In the genomic region with DNA sequence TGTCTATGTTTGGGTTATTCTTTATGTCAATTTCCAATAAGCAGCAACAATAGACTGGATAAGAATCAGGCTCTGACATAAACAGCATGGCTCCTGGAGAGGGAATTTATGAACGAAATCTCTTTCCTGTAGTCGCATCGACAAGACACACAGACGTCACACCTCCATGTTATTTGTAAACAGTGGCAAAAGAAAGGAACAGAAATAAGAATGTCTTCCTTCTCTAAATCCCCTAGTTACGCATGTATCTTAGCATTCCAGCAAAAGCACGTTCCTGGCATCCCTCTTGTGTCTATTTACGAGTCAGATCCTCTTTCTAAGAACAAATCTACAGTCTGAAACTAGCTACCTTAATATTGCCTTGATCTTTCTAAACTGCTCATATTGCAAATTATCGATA, we compare ENCODE assay signal across 16 cellular contexts.
DNase-seq lines count a peak whose midpoint lies in the region; ATAC-seq, FAIRE-seq and TF ChIP-seq lines count a peak whose summit lies in the region.
"Had no signal": no experiment of that assay in that cellular context is flagged by ENCODE, and none has a peak within 500 bp of the region (broad histone marks: within the 10 kb centered on the region; RNA-seq: fewer than 3 reads in every experiment).

No MANE protein-coding gene starts in this region.

- H3K14ac ChIP-seq in H1 (ENCODE audit: insufficient read length) (no peak overlapping the region), neuronal stem cell (ENCODE audit: low read length) (no peak overlapping the region)

- no peak overlapping the region for H2BK12ac ChIP-seq in H1 (ENCODE audit: low read depth, low read length)
- H2BK12ac ChIP-seq in neuronal stem cell (ENCODE audit: low read length): no peak overlapping the region

- H4K8ac ChIP-seq in H1 (ENCODE audit: extremely low read depth, insufficient read depth, low read length): no peak overlapping the region
- no peak overlapping the region for H4K8ac ChIP-seq in mesendoderm (ENCODE audit: low read depth, low read length)
- no peak overlapping the region for H4K8ac ChIP-seq in neuronal stem cell (ENCODE audit: low read depth, low read length)

- H3K23ac ChIP-seq in H1 (ENCODE audit: insufficient read length) (no peak overlapping the region), mesendoderm (ENCODE audit: low read length) (no peak overlapping the region), neuronal stem cell (ENCODE audit: low read depth, low read length, poor library complexity) (no peak overlapping the region)

- H3K27ac ChIP-seq in A549 (no peak overlapping the region), H1 (ENCODE audit: low read depth, low read length) (no peak overlapping the region), mesendoderm (ENCODE audit: low read depth, low read length) (no peak overlapping the region), neuronal stem cell (replicated peaks; ENCODE audit: low read length) (no peak overlapping the region), lower lobe of right lung (no peak overlapping the region)
- H3K27ac ChIP-seq: BLaER1 treated with 17β-estradiol and CSF1 and Interleukin-3, amounts not matched to agents 10 nM and 100 nM; HL-60 had no signal

- H3K79me1 ChIP-seq in H1 (ENCODE audit: low read depth, low read length) (no peaks in the 10 kb centered on the region), mesendoderm (ENCODE audit: low read length) (no peaks in the 10 kb centered on the region), neuronal stem cell (ENCODE audit: low read depth, low read length) (no peaks in the 10 kb centered on the region)

- H2BK5ac ChIP-seq in H1 (ENCODE audit: low read depth, low read length) (no peak overlapping the region), mesendoderm (ENCODE audit: low read length) (no peak overlapping the region), neuronal stem cell (ENCODE audit: low read length) (no peak overlapping the region)

- H3K18ac ChIP-seq in H1 (ENCODE audit: extremely low read depth, low read length): no peak overlapping the region
- H3K18ac ChIP-seq in mesendoderm (ENCODE audit: low read length): no peak overlapping the region
- H3K18ac ChIP-seq in neuronal stem cell (ENCODE audit: low read length): no peak overlapping the region

- 88% methylated on average over 8 of the region's 8 CpGs for WGBS in A549 (ENCODE audit: missing lambda C conversion rate)
- 95% methylated on average over 8 of the region's 8 CpGs; no CpG with 5 or more reads in 1 of the 2 experiments for WGBS in H1 (ENCODE audit: extremely low coverage in 1 of 2, insufficient coverage in 1 of 2, insufficient read length in 1 of 2, insufficient replicate concordance in 2 of 2, low coverage in 1 of 2, low lambda C conversion rate in 2 of 2, missing lambda C conversion rate in 1 of 2), 2 experiments
- WGBS in mesendoderm (ENCODE audit: extremely low coverage, insufficient coverage, low lambda C conversion rate): no CpG with 5 or more reads among the region's 8 CpGs
- WGBS in neuronal stem cell (ENCODE audit: extremely low coverage in 2 of 2, insufficient read length in 2 of 2, insufficient replicate concordance in 1 of 2), 2 donors: no CpG with 5 or more reads among the region's 8 CpGs

- no peaks in the 10 kb centered on the region for H3K27me3 ChIP-seq in H1 (replicated peaks in 1 of 4; ENCODE audit: control insufficient read depth in 3 of 4, extremely low read depth in 1 of 4, insufficient read depth in 3 of 4, low read length in 3 of 4)
- H3K27me3 ChIP-seq in mesendoderm (ENCODE audit: insufficient read depth, low read length, poor library complexity): no peaks in the 10 kb centered on the region
- no peaks in the 10 kb centered on the region for H3K27me3 ChIP-seq in neuronal stem cell (ENCODE audit: control insufficient read depth in 3 of 3, insufficient read depth in 3 of 3, low read depth in 1 of 3, low read length in 3 of 3)
- H3K27me3 ChIP-seq in lower lobe of right lung (ENCODE audit: low read depth): no peaks in the 10 kb centered on the region
- H3K27me3 ChIP-seq: BLaER1 treated with 17β-estradiol and CSF1 and Interleukin-3, amounts not matched to agents 10 nM and 100 nM had no signal

- TF ChIP-seq CTCF in A549 (IDR thresholded peaks at IDR 0.05) (no peak), H1 (IDR thresholded peaks at IDR 0.05; ENCODE audit: control extremely low read depth in 1 of 3, insufficient read depth in 1 of 3, low read depth in 1 of 3, low read length in 3 of 3) (no peak), lower lobe of right lung (IDR thresholded peaks at IDR 0.05) (no peak)

- H4K5ac ChIP-seq in H1 (ENCODE audit: insufficient read length, low read depth, low read length) (no peak overlapping the region), mesendoderm (ENCODE audit: low read length) (no peak overlapping the region)

- H2AK5ac ChIP-seq in H1 (ENCODE audit: low read depth, low read length) (no peak overlapping the region), mesendoderm (ENCODE audit: low read length) (no peak overlapping the region), neuronal stem cell (ENCODE audit: low read depth, low read length) (no peak overlapping the region)

- H3K9me3 ChIP-seq in A549 (no peaks in the 10 kb centered on the region), H1 (ENCODE audit: insufficient read depth in 2 of 2, low read depth in 1 of 2, low read length in 1 of 2) (no peaks in the 10 kb centered on the region), neuronal stem cell (replicated peaks in 1 of 2; ENCODE audit: control insufficient read depth in 2 of 2, insufficient read depth in 1 of 2, low read depth in 1 of 2, low read length in 2 of 2) (peaks cover 0 to 4% of the 10 kb centered on the region in 2 donors), lower lobe of right lung (no peaks in the 10 kb centered on the region)
- H3K9me3 ChIP-seq: BLaER1 treated with 17β-estradiol and CSF1 and Interleukin-3, amounts not matched to agents 10 nM and 100 nM; HAP-1 had no signal

- no peak for ATAC-seq in A549
- ATAC-seq in HG02840 (IDR thresholded peaks at IDR 0.05; ENCODE audit: low FRiP score, unreplicated experiment): no peak
- no peak for ATAC-seq in lower lobe of right lung
- ATAC-seq: CD8-positive, alpha-beta T cell had no signal

- no peak overlapping the region for H2BK120ac ChIP-seq in H1 (replicated peaks; ENCODE audit: low read depth, low read length)
- H2BK120ac ChIP-seq in mesendoderm (ENCODE audit: low read depth, low read length): no peak overlapping the region
- H2BK120ac ChIP-seq in neuronal stem cell (ENCODE audit: low read depth, low read length): no peak overlapping the region

- H3K4me1 ChIP-seq in A549 (peaks cover 18% of the 10 kb centered on the region), H1 (replicated peaks in 1 of 4; ENCODE audit: control insufficient read depth in 3 of 4, insufficient read depth in 4 of 4, low read length in 3 of 4) (no peaks in the 10 kb centered on the region), mesendoderm (ENCODE audit: control insufficient read depth, low read depth, low read length) (peaks cover 17% of the 10 kb centered on the region), neuronal stem cell (ENCODE audit: control insufficient read depth in 2 of 2, insufficient read depth in 1 of 2, low read depth in 1 of 2, low read length in 2 of 2) (peaks cover 17% of the 10 kb centered on the region in 2 donors), lower lobe of right lung (peaks cover 22% of the 10 kb centered on the region)

- H3K56ac ChIP-seq in H1 (replicated peaks; ENCODE audit: insufficient read length, low read depth, low read length) (no peak overlapping the region), mesendoderm (ENCODE audit: low read length) (no peak overlapping the region)

- H2BK15ac ChIP-seq in H1 (ENCODE audit: low read length) (no peak overlapping the region), mesendoderm (replicated peaks; ENCODE audit: low read depth) (peak overlapping the region; percentile 47), neuronal stem cell (ENCODE audit: low read length) (no peak overlapping the region)

- no peaks in the 10 kb centered on the region for H4K20me1 ChIP-seq in H1 (replicated peaks in 1 of 2; ENCODE audit: control insufficient read depth in 1 of 2, insufficient read depth in 2 of 2, low read length in 2 of 2)
- H4K20me1 ChIP-seq: BLaER1 treated with 17β-estradiol and CSF1 and Interleukin-3, amounts not matched to agents 10 nM and 100 nM had no signal

- intact Hi-C loops in lower lobe of right lung (cut with DNase I): no loop called here

- H3K36me3 ChIP-seq in H1 (ENCODE audit: control insufficient read depth in 2 of 4, insufficient read depth in 4 of 4, low read length in 3 of 4): no peaks in the 10 kb centered on the region
- H3K36me3 ChIP-seq in mesendoderm (ENCODE audit: control insufficient read depth, insufficient read depth, low read length): no peaks in the 10 kb centered on the region
- no peaks in the 10 kb centered on the region for H3K36me3 ChIP-seq in neuronal stem cell (replicated peaks in 1 of 2; ENCODE audit: control insufficient read depth in 2 of 2, insufficient read depth in 2 of 2, low read length in 2 of 2)
- no peaks in the 10 kb centered on the region for H3K36me3 ChIP-seq in lower lobe of right lung
- H3K36me3 ChIP-seq: BLaER1 treated with 17β-estradiol and CSF1 and Interleukin-3, amounts not matched to agents 10 nM and 100 nM; HAP-1 had no signal

- H3K9ac ChIP-seq in H1 (replicated peaks in 1 of 4; ENCODE audit: extremely low read depth in 1 of 4, low read depth in 3 of 4, low read length in 3 of 4): no peak overlapping the region
- H3K9ac ChIP-seq in mesendoderm (ENCODE audit: low read length): no peak overlapping the region
- H3K9ac ChIP-seq in neuronal stem cell (ENCODE audit: low read depth, low read length, poor library complexity): no peak overlapping the region
- H3K9ac ChIP-seq: BLaER1 treated with 17β-estradiol and CSF1 and Interleukin-3, amounts not matched to agents 10 nM and 100 nM had no signal

- no peak overlapping the region for H3K4me3 ChIP-seq in A549
- no peak overlapping the region for H3K4me3 ChIP-seq in H1 (ENCODE audit: extremely low read depth in 1 of 4, insufficient read depth in 2 of 4, low read depth in 3 of 4, low read length in 4 of 4)
- no peak overlapping the region for H3K4me3 ChIP-seq in mesendoderm (ENCODE audit: low read length)
- H3K4me3 ChIP-seq in neuronal stem cell (ENCODE audit: low read length in 2 of 2): no peak overlapping the region
- H3K4me3 ChIP-seq in lower lobe of right lung: no peak overlapping the region
- H3K4me3 ChIP-seq: BLaER1 treated with 17β-estradiol and CSF1 and Interleukin-3, amounts not matched to agents 10 nM and 100 nM; HAP-1 had no signal

- TF ChIP-seq EP300 in A549 (IDR thresholded peaks at IDR 0.05) (no peak), H1 (IDR thresholded peaks at IDR 0.05; ENCODE audit: borderline replicate concordance in 1 of 2, low read depth in 2 of 2, low read length in 2 of 2) (no peak)

- H2BK20ac ChIP-seq in H1 (ENCODE audit: low read length): no peak overlapping the region

- H3K23me2 ChIP-seq in H1 (ENCODE audit: low read depth, low read length): no peaks in the 10 kb centered on the region

- no peak for TF ChIP-seq RAD21 in A549 (conservative IDR thresholded peaks at IDR 0.05 in 1 of 2, IDR thresholded peaks at IDR 0.05 in 1 of 2)
- TF ChIP-seq RAD21 in H1 (IDR thresholded peaks at IDR 0.05 in 1 of 2, conservative IDR thresholded peaks at IDR 0.05 in 1 of 2; ENCODE audit: low read depth in 2 of 2, low read length in 2 of 2): no peak

- CTCF ChIA-PET in A549 (lab: Yijun Ruan, JAX): interaction anchor here (1.0 to 1.3 kb wide), 2 partner anchors 9 to 561 kb away, joined by 3 to 4 read pairs; no protein-coding TSS in a partner anchor
- CTCF ChIA-PET in H1 (lab: Charles Lee; ENCODE audit: partially characterized antibody): no interaction called here

- H4K91ac ChIP-seq in H1 (replicated peaks; ENCODE audit: insufficient read length, low read length): no peak overlapping the region
- no peak overlapping the region for H4K91ac ChIP-seq in neuronal stem cell (ENCODE audit: low read depth, low read length, poor library complexity)

- FAIRE-seq in A549 (lab: Jason Lieb, UNC) (peak; percentile 56), H1 (lab: Jason Lieb, UNC) (no peak)

- no peak for TF ChIP-seq POLR2A in A549 (IDR thresholded peaks at IDR 0.05; ENCODE audit: low read length)
- no peak for TF ChIP-seq POLR2A in H1 (IDR thresholded peaks at IDR 0.05; ENCODE audit: control extremely low read depth in 1 of 2, low read depth in 2 of 2, low read length in 2 of 2)

- no peak for DNase-seq in A549 (ENCODE audit: low read depth in 1 of 2, low spot score in 1 of 2)
- DNase-seq in H1 (ENCODE audit: low read depth in 1 of 2, low spot score in 2 of 2): no peak
- DNase-seq in mesendoderm: no peak
- no peak for DNase-seq in neuronal stem cell (ENCODE audit: low spot score)
- no peak for DNase-seq in cerebellar cortex (ENCODE audit: low spot score)
- no peak for DNase-seq in pons (ENCODE audit: low spot score)
- no peak for DNase-seq in lower lobe of right lung
- DNase-seq: 8988T; Calu3; CD8-positive, alpha-beta T cell; DMS79 treated with DMSO at 0.1 percent for 48 hours; GF-D8 had no signal

- H3K4me2 ChIP-seq in A549: no peak overlapping the region
- H3K4me2 ChIP-seq in H1 (ENCODE audit: insufficient read depth in 1 of 2, low read depth in 2 of 2, low read length in 2 of 2): no peak overlapping the region
- H3K4me2 ChIP-seq in mesendoderm (ENCODE audit: low read length): no peak overlapping the region
- no peak overlapping the region for H3K4me2 ChIP-seq in neuronal stem cell (ENCODE audit: insufficient read depth, low read length, poor library complexity, severe bottlenecking)
- H3K4me2 ChIP-seq: BLaER1 treated with 17β-estradiol and CSF1 and Interleukin-3, amounts not matched to agents 10 nM and 100 nM had no signal

- H2AFZ ChIP-seq in H1 (ENCODE audit: low read length): 0 out of 2 replicates have a peak overlapping the region, but pooled peaks have one; percentile 55
- peak overlapping the region; percentile 23 for H2AFZ ChIP-seq in neuronal stem cell (ENCODE audit: low read length)

- H3K79me2 ChIP-seq in H1 (ENCODE audit: control insufficient read depth in 1 of 2, insufficient read depth in 2 of 2, low read length in 2 of 2) (no peaks in the 10 kb centered on the region), mesendoderm (ENCODE audit: control insufficient read depth, insufficient read depth, low read length) (no peaks in the 10 kb centered on the region)

- POLR2A ChIA-PET in A549 (lab: Yijun Ruan, JAX) (no interaction called here), H1 (lab: Charles Lee; ENCODE audit: partially characterized antibody) (no interaction called here)

- H3K4ac ChIP-seq in H1 (replicated peaks; ENCODE audit: insufficient read length, low read depth, low read length) (no peak overlapping the region), mesendoderm (ENCODE audit: low read depth, low read length) (no peak overlapping the region), neuronal stem cell (ENCODE audit: low read length) (no peak overlapping the region)
